1 cellular context compared by ENCODE assay signal in genomic region chr20:62374431-62375152, GRCh38.
TF ChIP-seq lines count a peak whose summit lies in the region.

No MANE protein-coding gene starts in this region.

TF ChIP-seq in GM23338, 12 proteins besides CTCF, POLR2A, EP300 and RAD21 (continued from another document):
- TF ChIP-seq ZNF462 (CRISPR knock-in tag; IDR thresholded peaks at IDR 0.05) (no peak), ZNF114 (CRISPR knock-in tag; IDR thresholded peaks at IDR 0.05) (no peak), EZH2phosphoT487 (IDR thresholded peaks at IDR 0.05; ENCODE audit: unreplicated experiment) (no peak), STAT1 (IDR thresholded peaks at IDR 0.05; ENCODE audit: unreplicated experiment) (no peak), REST (IDR thresholded peaks at IDR 0.05; ENCODE audit: unreplicated experiment) (no peak), EZH2 (IDR thresholded peaks at IDR 0.05; ENCODE audit: low read depth, unreplicated experiment) (no peak), JUNB (IDR thresholded peaks at IDR 0.05; ENCODE audit: unreplicated experiment) (no peak), ETS1 (IDR thresholded peaks at IDR 0.05) (no peak), POLR2AphosphoS5 (IDR thresholded peaks at IDR 0.05; ENCODE audit: low read depth) (no peak)
TF ChIP-seq in GM23338: peak in this region for 0.
